ENCODE assay signal across 11 cellular contexts in genomic region chr3:48247401-48247807, GRCh38. TPM values are rescaled to one million over a fixed set of nuclear protein-coding genes. Genes with fewer than 3 reads are reported as not detected.
A peak's percentile ranks its signal among the peaks of the same experiment; 100 is the strongest.
DNase-seq lines count a peak whose midpoint lies in the region; ATAC-seq, FAIRE-seq and TF ChIP-seq lines count a peak whose summit lies in the region.
"Had no signal": no experiment of that assay in that cellular context is flagged by ENCODE, and none has a peak within 500 bp of the region (broad histone marks: within the 10 kb centered on the region; RNA-seq: fewer than 3 reads in every experiment).

No MANE protein-coding gene starts in this region.

- H3K27me3 ChIP-seq in bronchial epithelial cell (ENCODE audit: control insufficient read depth, insufficient read depth, low read length) = no peaks in the 10 kb centered on the region

- TF ChIP-seq POLR2A in GM12892 (IDR thresholded peaks at IDR 0.05; ENCODE audit: low read depth, low read length) = no peak

- DNase-seq in EL = peak; percentile 10
- DNase-seq in NCI-H82 (lab: John Stamatoyannopoulos, UW) = peak; percentile 69
- DNase-seq in bronchial epithelial cell (ENCODE audit: low read depth) = peak; percentile 38
- DNase-seq in omental fat pad (ENCODE audit: low spot score) = no peak
- DNase-seq in GM12892 (ENCODE audit: insufficient read length) = no peak
- no peak for DNase-seq in DMS53 treated with DMSO at 0.1 percent for 48 hours (lab: John Stamatoyannopoulos, UW; ENCODE audit: unreplicated experiment)
- no peak for DNase-seq in NCI-H1417 treated with DMSO at 0.1 percent for 48 hours (lab: John Stamatoyannopoulos, UW)
- DNase-seq: NCI-H1105 treated with DMSO at 0.1 percent for 48 hours had no signal

- H3K36me3 ChIP-seq in bronchial epithelial cell (ENCODE audit: control insufficient read depth, insufficient read depth, low read length) = no peaks in the 10 kb centered on the region

- TF ChIP-seq CTCF in bronchial epithelial cell (IDR thresholded peaks at IDR 0.05; ENCODE audit: insufficient read depth, low read length, severe bottlenecking) (no peak), omental fat pad (IDR thresholded peaks at IDR 0.05) (no peak)

- FAIRE-seq in bronchial epithelial cell (lab: Jason Lieb, UNC) (no peak), GM12892 (lab: Jason Lieb, UNC) (no peak)

- H3K4me3 ChIP-seq in bronchial epithelial cell (ENCODE audit: low read depth, low read length) = no peak overlapping the region

- ATAC-seq in omental fat pad (ENCODE audit: low FRiP score) (peak; percentile 68), HG03354 (IDR thresholded peaks at IDR 0.05; ENCODE audit: poor library complexity, severe bottlenecking, unreplicated experiment) (no peak)

RNA-seq across cellular contexts. Expression of gene ZNF589, which starts 6.5 kb away (rescaled TPM):
- total RNA-seq in bronchial epithelial cell (3.7 and 5.8 TPM in 2 replicates), omental fat pad (10 to 100 TPM in 1 of 4 donors, 1 to 10 TPM in 3; 5.0 to 18.6 (median 7.7) TPM)
- 24.5 TPM for polyA plus RNA-seq in GM12892 (2012; ENCODE audit: missing spikeins)

RNA-seq across cellular contexts. Expression of gene CAMP, which starts 24.1 kb away (rescaled TPM):
- total RNA-seq in bronchial epithelial cell = 11.3 and 22.1 TPM in 2 replicates
- 1 to 10 TPM in 1 of 4 donors, not detected in 3; 8.7 TPM for total RNA-seq in omental fat pad
- 5.7 TPM for polyA plus RNA-seq in GM12892 (2012; ENCODE audit: missing spikeins)
- total RNA-seq: cerebellum, kidney epithelial cell had no signal

RNA-seq across cellular contexts. Expression of gene NME6, which starts 53.8 kb away (rescaled TPM):
- total RNA-seq in bronchial epithelial cell (31.7 and 40.8 TPM in 2 replicates), omental fat pad (10 to 100 TPM; 21.0 to 37.5 (median 25.2) TPM)
- 20.7 TPM for polyA plus RNA-seq in GM12892 (2012; ENCODE audit: missing spikeins)

RNA-seq across cellular contexts. Expression of gene CDC25A, which starts 59.2 kb away (rescaled TPM):
- total RNA-seq in bronchial epithelial cell (1.5 and 2.4 TPM in 2 replicates), omental fat pad (1 to 10 TPM in 2 of 4 donors, under 1 TPM in 2; 0.19 to 2.9 (median 1.5) TPM)
- 13.1 TPM for polyA plus RNA-seq in GM12892 (2012; ENCODE audit: missing spikeins)

Comparison
In these comparisons a context has a peak if more than half of its experiments do, and no peak if none do; other contexts are left out.
1. DNase-seq: peak in EL (single experiment), NCI-H82 (single experiment) and bronchial epithelial cell (single experiment); none in omental fat pad (single experiment), GM12892 (single experiment), DMS53 treated with DMSO at 0.1 percent for 48 hours (single experiment) and NCI-H1417 treated with DMSO at 0.1 percent for 48 hours (single experiment).